ENCODE assay signal across 8 cellular contexts in genomic region chr1:226110249-226111108, GRCh38.
DNase-seq lines count a peak whose midpoint lies in the region; TF ChIP-seq lines count a peak whose summit lies in the region.

No MANE protein-coding gene starts in this region.

- TF ChIP-seq CTCF in HEK293 (tag by site-specific recombination; IDR thresholded peaks at IDR 0.05), result peak; percentile 36; the same call in 1 of the 2 replicates
- no peak for TF ChIP-seq CTCF in choroid plexus epithelial cell (conservative IDR thresholded peaks at IDR 0.05; ENCODE audit: low read depth, low read length)

- H3K27me3 ChIP-seq in layer of hippocampus (ENCODE audit: control insufficient read depth, insufficient read depth, low read length), result no peaks in the 10 kb centered on the region

- peak; percentile 10 for DNase-seq in NCI-H1694 treated with DMSO at 0.1 percent for 48 hours (lab: John Stamatoyannopoulos, UW)
- no peak for DNase-seq in NCI-H1694 (lab: John Stamatoyannopoulos, UW)
- DNase-seq in MV-4-11 (lab: John Stamatoyannopoulos, UW), result peak; percentile 71
- peak in 3 of 4 experiments; percentile 25 to 31 (median 25) for DNase-seq in activated CD4-positive, CD25-positive, alpha-beta regulatory T cell (lab: John Stamatoyannopoulos, UW)
- peak; percentile 63 for DNase-seq in choroid plexus epithelial cell (ENCODE audit: low read depth)
- peak; percentile 60 to 75 for DNase-seq in stimulated activated CD4-positive, alpha-beta T cell treated with anti-CD3 and anti-CD28 coated beads, Interleukin-2, amount 100 ng/mL, for 24 hours

- H3K27ac ChIP-seq in HEK293 (ENCODE audit: extremely low read depth, low read depth, low read length), result peak overlapping the region; percentile 89
- H3K27ac ChIP-seq in layer of hippocampus (ENCODE audit: low read depth, low read length), result peak overlapping the region; percentile 95

- H3K36me3 ChIP-seq in HEK293 (ENCODE audit: control insufficient read depth in 2 of 2, insufficient read depth in 1 of 2, low read length in 2 of 2), result no peaks in the 10 kb centered on the region

- peaks cover 13% of the 10 kb centered on the region for H3K4me1 ChIP-seq in HEK293 (ENCODE audit: control insufficient read depth, insufficient read depth, low read length)

- CTCF ChIA-PET in HEK293 (lab: Yijun Ruan, JAX), result interaction anchor here (0.6 to 5.0 kb wide), 10 partner anchors 9 to 123 kb away, joined by 3 to 39 read pairs (median 4); no protein-coding TSS in a partner anchor

- H3K4me3 ChIP-seq in HEK293 (ENCODE audit: low read depth, low read length), result peak overlapping the region; percentile 58
- peak overlapping the region; percentile 58 for H3K4me3 ChIP-seq in choroid plexus epithelial cell (ENCODE audit: low read depth, low read length)

- POLR2A ChIA-PET in HEK293 (lab: Yijun Ruan, JAX), result interaction anchor here (0.5 to 5.0 kb wide), 16 partner anchors 8 to 331 kb away, joined by 3 to 42 read pairs (median 4); partner anchors contain the start of genes H3-3A, LIN9, PYCR2 and SDE2

- no peaks in the 10 kb centered on the region for H3K9me3 ChIP-seq in HEK293 (ENCODE audit: control insufficient read depth, insufficient read depth, low read depth, low read length)

TF ChIP-seq in HEK293, 187 proteins besides CTCF, POLR2A, EP300 and RAD21 (continues in another document):
- TF ChIP-seq ZNF701 (tag by site-specific recombination; IDR thresholded peaks at IDR 0.05), result no peak
- peak; percentile 78; the same call in 1 of the 2 replicates for TF ChIP-seq KLF10 (tag by site-specific recombination; IDR thresholded peaks at IDR 0.05)
- peak; percentile 41 for TF ChIP-seq ZFP69B (tag by site-specific recombination; IDR thresholded peaks at IDR 0.05)
- peak; percentile 94 for TF ChIP-seq ZBTB20 (tag by site-specific recombination; IDR thresholded peaks at IDR 0.05)
- TF ChIP-seq ZNF335 (tag by site-specific recombination; conservative IDR thresholded peaks at IDR 0.05), result peak; percentile 71; the same call in 1 of the 2 replicates
- TF ChIP-seq EGR2 (tag by site-specific recombination; IDR thresholded peaks at IDR 0.05; ENCODE audit: low read depth), result peak; percentile 88
- TF ChIP-seq IKZF3 (tag by site-specific recombination; IDR thresholded peaks at IDR 0.05), result 0 out of 2 replicates have a peak, but pooled peaks have one; percentile 3
- TF ChIP-seq ZNF433 (tag by site-specific recombination; IDR thresholded peaks at IDR 0.05; ENCODE audit: low read depth), result no peak
- 0 out of 2 replicates have a peak, but pooled peaks have one; percentile 60 for TF ChIP-seq ZBTB7A (tag by site-specific recombination; IDR thresholded peaks at IDR 0.05; ENCODE audit: low read depth)
- TF ChIP-seq PATZ1 (tag by site-specific recombination; IDR thresholded peaks at IDR 0.05), result peak; percentile 82
- TF ChIP-seq ZNF341 (tag by site-specific recombination; IDR thresholded peaks at IDR 0.05; ENCODE audit: low read depth), result peak; percentile 86
- peak; percentile 96 for TF ChIP-seq ZFHX2 (tag by site-specific recombination; conservative IDR thresholded peaks at IDR 0.05)
- TF ChIP-seq ZNF692 (tag by site-specific recombination; IDR thresholded peaks at IDR 0.05), result peak; percentile 79; the same call in 1 of the 2 replicates
- no peak for TF ChIP-seq ZNF777 (tag by site-specific recombination; IDR thresholded peaks at IDR 0.05; ENCODE audit: borderline replicate concordance)
- TF ChIP-seq ZBTB21 (tag by site-specific recombination; IDR thresholded peaks at IDR 0.05), result no peak
- TF ChIP-seq ZBTB17 (tag by site-specific recombination; IDR thresholded peaks at IDR 0.05), result 0 out of 2 replicates have a peak, but pooled peaks have one; percentile 33
- peak; percentile 55; the same call in 1 of the 2 replicates for TF ChIP-seq BCL11A (tag by site-specific recombination; IDR thresholded peaks at IDR 0.05; ENCODE audit: low read depth)
- TF ChIP-seq ZNF792 (tag by site-specific recombination; IDR thresholded peaks at IDR 0.05), result no peak
- no peak for TF ChIP-seq ZNF221 (tag by site-specific recombination; IDR thresholded peaks at IDR 0.05; ENCODE audit: borderline replicate concordance)
- 0 out of 2 replicates have a peak, but pooled peaks have one; percentile 4 for TF ChIP-seq REST (tag by site-specific recombination; IDR thresholded peaks at IDR 0.05)
- 0 out of 2 replicates have a peak, but pooled peaks have one; percentile 42 for TF ChIP-seq ZSCAN30 (tag by site-specific recombination; IDR thresholded peaks at IDR 0.05)
- no peak for TF ChIP-seq TRIM28 (IDR thresholded peaks at IDR 0.05; ENCODE audit: borderline replicate concordance, low read length)
- TF ChIP-seq ZNF26 (tag by site-specific recombination; IDR thresholded peaks at IDR 0.05), result no peak
- TF ChIP-seq ZNF561 (tag by site-specific recombination; IDR thresholded peaks at IDR 0.05; ENCODE audit: borderline replicate concordance), result peak; percentile 83; the same call in 1 of the 2 replicates
- TF ChIP-seq HOXA7 (CRISPR knock-in tag; IDR thresholded peaks at IDR 0.05; ENCODE audit: borderline replicate concordance), result no peak
- no peak for TF ChIP-seq ZNF146 (tag by site-specific recombination; IDR thresholded peaks at IDR 0.05)
- TF ChIP-seq ZNF174 (tag by site-specific recombination; IDR thresholded peaks at IDR 0.05), result no peak
- TF ChIP-seq ZNF416 (tag by site-specific recombination; IDR thresholded peaks at IDR 0.05), result no peak
